Comparison of ENCODE assay signal across 9 cellular contexts in the genomic region with DNA sequence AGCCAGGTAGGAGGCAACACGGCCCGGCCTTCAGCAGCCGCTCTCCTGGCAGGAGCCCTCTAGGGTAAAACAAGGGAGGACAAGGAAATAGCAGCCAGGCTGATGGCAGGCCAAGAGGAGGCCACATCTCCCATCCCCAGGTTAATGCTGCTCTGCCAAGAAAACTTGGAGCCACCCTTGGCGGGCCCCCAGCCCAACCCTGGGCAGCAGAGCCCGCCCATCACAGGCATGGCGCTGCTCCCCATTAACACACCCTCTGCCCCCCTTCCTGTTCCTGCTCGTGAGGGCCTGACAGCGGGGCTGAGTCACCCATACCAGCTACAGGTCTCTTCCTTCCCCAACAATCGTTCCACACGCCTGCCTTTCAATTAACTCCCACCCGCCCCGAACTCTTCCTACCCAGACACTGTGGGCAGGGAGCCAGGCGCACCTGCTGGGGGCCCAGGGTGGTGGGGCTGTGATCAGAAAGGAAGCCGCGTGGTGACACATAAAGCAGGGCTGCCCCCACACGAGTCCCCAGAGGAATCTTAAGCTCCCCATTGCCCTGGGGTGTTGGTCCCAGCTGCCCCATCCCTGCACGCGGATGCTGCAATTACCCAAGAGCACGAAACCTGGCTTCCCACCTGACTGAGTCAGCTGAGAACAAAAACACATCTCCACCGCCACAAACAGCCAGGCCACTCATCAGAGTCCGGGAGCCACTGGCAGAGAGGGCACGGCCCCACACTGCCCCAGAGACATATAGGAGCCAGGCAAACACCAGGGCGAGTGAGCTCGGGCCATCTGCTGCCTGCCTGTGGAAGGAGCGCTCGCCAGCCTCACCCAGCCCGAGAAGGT. TPM values are rescaled to one million over a fixed set of nuclear protein-coding genes. Genes with fewer than 3 reads are reported as not detected.
A peak's percentile ranks its signal among the peaks of the same experiment; 100 is the strongest.
DNase-seq lines count a peak whose midpoint lies in the region; ATAC-seq, FAIRE-seq and TF ChIP-seq lines count a peak whose summit lies in the region.
"Had no signal": no experiment of that assay in that cellular context is flagged by ENCODE, and none has a peak within 500 bp of the region (broad histone marks: within the 10 kb centered on the region; RNA-seq: fewer than 3 reads in every experiment).

TSS of gene C15orf62 (plus strand) at position 671 of the 837 bp plus-strand sequence. CDS start 516 bp downstream, outside the sequence.

- no peak within 1 kb of the TSS for H3K27ac ChIP-seq in brain microvascular endothelial cell

- H3K4me1 Mint-ChIP-seq in activated T-cell treated with anti-CD3 and anti-CD28 coated beads, Interleukin-2, amount 50 U/mL, for 4 hours (ENCODE audit: low read depth), result peaks cover 37% of the 10 kb centered on the region

- no peaks in the 10 kb centered on the region for H3K27me3 Mint-ChIP-seq in activated T-cell treated with anti-CD3 and anti-CD28 coated beads, Interleukin-2, amount 50 U/mL, for 4 hours (ENCODE audit: low read depth)

- peak within 1 kb of the TSS; percentile 56 for H3K4me3 Mint-ChIP-seq in activated T-cell treated with anti-CD3 and anti-CD28 coated beads, Interleukin-2, amount 50 U/mL, for 4 hours

- H3K36me3 ChIP-seq in brain microvascular endothelial cell (replicated peaks), result peaks cover 13% of the 10 kb centered on the region

- no peak for TF ChIP-seq CTCF in brain microvascular endothelial cell (IDR thresholded peaks at IDR 0.05; ENCODE audit: low read depth, low read length, missing control alignments)

- in situ Hi-C loops in brain microvascular endothelial cell (cut with HindIII; ENCODE audit: low pct_ligation_motif_present, low sequenced_read_pairs), result no loop called here

- peak; percentile 59 for FAIRE-seq in GM18507 (lab: Jason Lieb, UNC)

- H3K27me3 ChIP-seq in brain microvascular endothelial cell (replicated peaks), result no peaks in the 10 kb centered on the region

- no peaks in the 10 kb centered on the region for H3K9me3 Mint-ChIP-seq in activated T-cell treated with anti-CD3 and anti-CD28 coated beads, Interleukin-2, amount 50 U/mL, for 4 hours

- H3K36me3 Mint-ChIP-seq in activated T-cell treated with anti-CD3 and anti-CD28 coated beads, Interleukin-2, amount 50 U/mL, for 4 hours (ENCODE audit: insufficient read depth), result peaks cover under 1% of the 10 kb centered on the region

- H3K4me3 ChIP-seq in brain microvascular endothelial cell (ENCODE audit: low read depth, low read length), result no peak within 1 kb of the TSS

- peak; percentile 25 for DNase-seq in GM18507 (ENCODE audit: extremely low spot score, insufficient read length, low read depth)
- DNase-seq in NCI-H748 (lab: John Stamatoyannopoulos, UW; ENCODE audit: unreplicated experiment), result peak; percentile 58
- peak; percentile 70 for DNase-seq in activated T-cell treated with anti-CD3 and anti-CD28 coated beads, Interleukin-2, amount 50 U/mL, for 4 hours
- peak; percentile 87 for DNase-seq in germinal center (ENCODE audit: low spot score)
- peak; percentile 70 for DNase-seq in stimulated activated CD4-positive, alpha-beta T cell treated with anti-CD3 and anti-CD28 coated beads, Interleukin-12 subunit alpha, Interleukin-12 subunit beta, amount 100 ng/mL, for 4 hours
- DNase-seq in brain microvascular endothelial cell, result no peak
- no peak for DNase-seq in NCI-H526 treated with DMSO at 0.1 percent for 48 hours (lab: John Stamatoyannopoulos, UW)

- ATAC-seq in HG02798 (IDR thresholded peaks at IDR 0.05; ENCODE audit: poor library complexity, unreplicated experiment), result peak; percentile 52
- ATAC-seq in activated T-cell treated with anti-CD3 and anti-CD28 coated beads, Interleukin-2, amount 50 U/mL, for 4 hours, result peak; percentile 72 to 74

RNA-seq across cellular contexts. Expression of gene C15orf62, which starts in this region (rescaled TPM):
- total RNA-seq in activated T-cell treated with anti-CD3 and anti-CD28 coated beads, Interleukin-2, amount 50 U/mL, for 4 hours, result under 1 TPM; 0.24 to 0.53 (median 0.25) TPM
- total RNA-seq: temporal lobe had no signal

Comparison
In these comparisons a context has a peak if more than half of its experiments do, and no peak if none do; other contexts are left out.
1. Peak in DNase-seq and ATAC-seq in activated T-cell treated with anti-CD3 and anti-CD28 coated beads, Interleukin-2, amount 50 U/mL, for 4 hours; RNA of the gene not detected or under 1 TPM.
2. DNase-seq: peak in GM18507 (single experiment), NCI-H748 (single experiment), germinal center (single experiment) and stimulated activated CD4-positive, alpha-beta T cell treated with anti-CD3 and anti-CD28 coated beads, Interleukin-12 subunit alpha, Interleukin-12 subunit beta, amount 100 ng/mL, for 4 hours (single experiment); none in brain microvascular endothelial cell (single experiment) and NCI-H526 treated with DMSO at 0.1 percent for 48 hours (single experiment).